16 cellular contexts compared by ENCODE assay signal in genomic region chr12:62882696-62883095, GRCh38.
"Had no signal": no experiment of that assay in that cellular context is flagged by ENCODE, and none has a peak within 500 bp of the region (broad histone marks: within the 10 kb centered on the region; RNA-seq: fewer than 3 reads in every experiment).

No MANE protein-coding gene starts in this region.

- H3K4me1 Mint-ChIP-seq: stimulated activated memory B cell treated with anti-CD40 and anti-IgM and Interleukin-4, amounts not matched to agents 10 μg/mL and 1 μg/mL and 100 μg/mL, for 72 hours had no signal

- H3K4me3 Mint-ChIP-seq: activated T-cell treated with anti-CD3 and anti-CD28 coated beads, Interleukin-2, amount 50 U/mL, for 4 hours; nephron; stimulated activated memory B cell treated with anti-CD40 and anti-IgM and Interleukin-4, amounts not matched to agents 10 μg/mL and 1 μg/mL and 100 μg/mL, for 72 hours had no signal

- H3K36me3 Mint-ChIP-seq: activated naive CD4-positive, alpha-beta T cell treated with anti-CD3 and anti-CD28 coated beads, Interleukin-2, amount 50 U/mL, for 72 hours; stimulated activated memory B cell treated with anti-CD40 and anti-IgM and Interleukin-4, amounts not matched to agents 10 μg/mL and 1 μg/mL and 100 μg/mL, for 72 hours had no signal

- H3K27ac Mint-ChIP-seq: activated naive CD4-positive, alpha-beta T cell treated with anti-CD3 and anti-CD28 coated beads, Interleukin-2, amount 50 U/mL, for 72 hours; nephron; stimulated activated memory B cell treated with anti-CD40 and anti-IgM and Interleukin-4, amounts not matched to agents 10 μg/mL and 1 μg/mL and 100 μg/mL, for 72 hours had no signal

- ATAC-seq: activated naive CD4-positive, alpha-beta T cell treated with anti-CD3 and anti-CD28 coated beads, Interleukin-2, amount 50 U/mL, for 72 hours; activated T-cell treated with anti-CD3 and anti-CD28 coated beads, Interleukin-2, amount 50 U/mL, for 4 hours; gastrocnemius medialis; left ventricle myocardium superior; psoas muscle; right lobe of liver; stimulated activated memory B cell treated with anti-CD40 and anti-IgM and Interleukin-4, amounts not matched to agents 10 μg/mL and 1 μg/mL and 100 μg/mL, for 72 hours had no signal

- DNase-seq: activated CD4-positive, alpha-beta T cell treated with anti-CD3 and anti-CD28 coated beads for 1 hour; activated CD4-positive, alpha-beta T cell treated with anti-CD3 and anti-CD28 coated beads, Interleukin-2, amount 50 U/mL, for 48 hours; activated effector memory CD4-positive, alpha-beta T cell treated with anti-CD3 and anti-CD28 coated beads, Interleukin-2, amount 50 U/mL, for 16 hours; activated T-cell treated with anti-CD3 and anti-CD28 coated beads, Interleukin-2, amount 50 U/mL, for 4 hours; anterior cingulate cortex; gastrocnemius medialis; kidney; left ventricle myocardium superior; mesendoderm; occipital lobe; psoas muscle; right lobe of liver; tibial artery had no signal
